Comparison of ENCODE assay signal across 1 cellular context in the genomic region with DNA sequence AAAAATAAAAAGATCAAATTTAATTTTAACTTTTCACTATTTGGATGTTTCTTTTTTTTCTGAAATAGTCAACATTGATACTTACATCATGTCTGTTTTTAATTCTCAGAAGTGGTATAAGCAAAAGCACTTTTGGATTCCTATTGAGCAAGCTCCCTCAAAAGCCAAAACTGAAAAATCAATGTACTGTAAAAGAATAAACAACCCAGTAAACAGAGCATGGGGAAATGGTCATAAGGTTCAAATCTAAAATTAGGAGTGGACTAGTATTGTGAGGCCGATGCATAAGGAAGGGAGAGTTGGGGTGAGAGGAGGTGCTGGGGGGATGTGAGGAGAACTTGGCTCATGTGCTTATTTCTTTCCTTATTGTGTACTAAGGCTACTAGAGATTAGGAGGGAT.
TF ChIP-seq lines count a peak whose summit lies in the region.

No MANE protein-coding gene starts in this region.

TF ChIP-seq in IMR-90, 13 proteins besides CTCF, POLR2A, EP300 and RAD21 (continued from another document):
- TF ChIP-seq, protein P1, sequence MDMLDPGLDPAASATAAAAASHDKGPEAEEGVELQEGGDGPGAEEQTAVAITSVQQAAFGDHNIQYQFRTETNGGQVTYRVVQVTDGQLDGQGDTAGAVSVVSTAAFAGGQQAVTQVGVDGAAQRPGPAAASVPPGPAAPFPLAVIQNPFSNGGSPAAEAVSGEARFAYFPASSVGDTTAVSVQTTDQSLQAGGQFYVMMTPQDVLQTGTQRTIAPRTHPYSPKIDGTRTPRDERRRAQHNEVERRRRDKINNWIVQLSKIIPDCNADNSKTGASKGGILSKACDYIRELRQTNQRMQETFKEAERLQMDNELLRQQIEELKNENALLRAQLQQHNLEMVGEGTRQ (IDR thresholded peaks at IDR 0.05; ENCODE audit: low read depth, low read length), result no peak
- TF ChIP-seq MAZ (IDR thresholded peaks at IDR 0.05; ENCODE audit: borderline replicate concordance, low read depth, low read length) (no peak), CEBPB (IDR thresholded peaks at IDR 0.05; ENCODE audit: low read depth, low read length) (no peak), SMC3 (IDR thresholded peaks at IDR 0.05; ENCODE audit: low read depth, low read length) (no peak), MXI1 (IDR thresholded peaks at IDR 0.05; ENCODE audit: borderline replicate concordance, low read depth, low read length) (no peak), RCOR1 (IDR thresholded peaks at IDR 0.05; ENCODE audit: insufficient replicate concordance, low read length) (no peak), CHD1 (IDR thresholded peaks at IDR 0.05; ENCODE audit: low read depth, low read length) (no peak), FOS (IDR thresholded peaks at IDR 0.05; ENCODE audit: low read depth, low read length) (no peak), BHLHE40 (IDR thresholded peaks at IDR 0.05; ENCODE audit: low read depth, low read length) (no peak), MAFK (IDR thresholded peaks at IDR 0.05; ENCODE audit: low read depth, low read length) (no peak)
- TF ChIP-seq, protein P2, sequence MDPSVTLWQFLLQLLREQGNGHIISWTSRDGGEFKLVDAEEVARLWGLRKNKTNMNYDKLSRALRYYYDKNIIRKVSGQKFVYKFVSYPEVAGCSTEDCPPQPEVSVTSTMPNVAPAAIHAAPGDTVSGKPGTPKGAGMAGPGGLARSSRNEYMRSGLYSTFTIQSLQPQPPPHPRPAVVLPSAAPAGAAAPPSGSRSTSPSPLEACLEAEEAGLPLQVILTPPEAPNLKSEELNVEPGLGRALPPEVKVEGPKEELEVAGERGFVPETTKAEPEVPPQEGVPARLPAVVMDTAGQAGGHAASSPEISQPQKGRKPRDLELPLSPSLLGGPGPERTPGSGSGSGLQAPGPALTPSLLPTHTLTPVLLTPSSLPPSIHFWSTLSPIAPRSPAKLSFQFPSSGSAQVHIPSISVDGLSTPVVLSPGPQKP (IDR thresholded peaks at IDR 0.05; ENCODE audit: borderline replicate concordance, low read depth, low read length), result no peak
